Comparison of ENCODE assay signal across 18 cellular contexts in genomic region chr7:15005672-15006071, GRCh38.
DNase-seq lines count a peak whose midpoint lies in the region; ATAC-seq, FAIRE-seq and TF ChIP-seq lines count a peak whose summit lies in the region.
"Had no signal": no experiment of that assay in that cellular context is flagged by ENCODE, and none has a peak within 500 bp of the region (broad histone marks: within the 10 kb centered on the region; RNA-seq: fewer than 3 reads in every experiment).

No MANE protein-coding gene starts in this region.

- H2AK5ac ChIP-seq in IMR-90 (ENCODE audit: low read depth, low read length), result no peak overlapping the region

- no peak overlapping the region for H2BK15ac ChIP-seq in IMR-90 (ENCODE audit: low read depth, low read length)

- H3K27ac ChIP-seq in A549 (no peak overlapping the region), IMR-90 (ENCODE audit: insufficient read depth, low read length) (no peak overlapping the region)
- H3K27ac ChIP-seq: BLaER1 treated with 17β-estradiol and CSF1 and Interleukin-3, amounts not matched to agents 10 nM and 100 nM had no signal

- H4K20me1 ChIP-seq in IMR-90 (ENCODE audit: insufficient read depth, low read length), result no peaks in the 10 kb centered on the region
- H4K20me1 ChIP-seq: BLaER1 treated with 17β-estradiol and CSF1 and Interleukin-3, amounts not matched to agents 10 nM and 100 nM had no signal

- H4K5ac ChIP-seq in IMR-90 (ENCODE audit: low read depth, low read length), result no peak overlapping the region

- DNase-seq in A549 (ENCODE audit: low read depth in 1 of 2, low spot score in 1 of 2) (no peak), IMR-90 (no peak), NCI-H82 treated with DMSO at 0.1 percent for 48 hours (lab: John Stamatoyannopoulos, UW; ENCODE audit: unreplicated experiment) (peak; percentile 27), C1 segment of cervical spinal cord (lab: John Stamatoyannopoulos, UW) (no peak), NCI-H2081 (lab: John Stamatoyannopoulos, UW) (no peak), DMS153 (lab: John Stamatoyannopoulos, UW) (no peak)
- DNase-seq: 8988T; AML-193; CD4-positive, alpha-beta memory T cell; CD4-positive, CD25-positive, alpha-beta regulatory T cell; CD8-positive, alpha-beta memory T cell; COR-L47; DMS 273 treated with DMSO at 0.1 percent for 48 hours; DMS79 treated with DMSO at 0.1 percent for 48 hours; GF-D8 had no signal

- H3K4me3 ChIP-seq in A549, result no peak overlapping the region
- no peak overlapping the region for H3K4me3 ChIP-seq in IMR-90 (ENCODE audit: insufficient read depth, low read depth, low read length)
- H3K4me3 ChIP-seq: BLaER1 treated with 17β-estradiol and CSF1 and Interleukin-3, amounts not matched to agents 10 nM and 100 nM had no signal

- TF ChIP-seq CTCF in A549 (IDR thresholded peaks at IDR 0.05) (no peak), IMR-90 (conservative IDR thresholded peaks at IDR 0.05; ENCODE audit: low read depth, low read length) (no peak)

- H3K4me2 ChIP-seq in A549 (no peak overlapping the region), IMR-90 (ENCODE audit: low read depth, low read length) (no peak overlapping the region)
- H3K4me2 ChIP-seq: BLaER1 treated with 17β-estradiol and CSF1 and Interleukin-3, amounts not matched to agents 10 nM and 100 nM had no signal

- H3K23ac ChIP-seq in IMR-90 (ENCODE audit: low read depth, low read length), result no peak overlapping the region

- no TSS peak for BruUV-seq in IMR-90 (replicated peaks; lab: Mats Ljungman, UMichigan)

- dilution Hi-C loops in IMR-90 (cut with HindIII; ENCODE audit: low sequenced_read_pairs, unreplicated experiment), result no loop called here

- H3K79me1 ChIP-seq in IMR-90 (ENCODE audit: low read depth in 1 of 2, low read length in 2 of 2), result no peaks in the 10 kb centered on the region

- no peak overlapping the region for H3K56ac ChIP-seq in IMR-90 (ENCODE audit: extremely low read depth, insufficient read depth, low read length)

- ATAC-seq in A549 (no peak), IMR-90 (ENCODE audit: low read depth) (no peak)

- TF ChIP-seq RAD21 in A549 (conservative IDR thresholded peaks at IDR 0.05 in 1 of 2, IDR thresholded peaks at IDR 0.05 in 1 of 2), result no peak
- TF ChIP-seq RAD21 in IMR-90 (IDR thresholded peaks at IDR 0.05; ENCODE audit: low read length), result no peak

- H2AK9ac ChIP-seq in IMR-90 (replicated peaks; ENCODE audit: low read depth, low read length, poor library complexity), result no peak overlapping the region

- no peak overlapping the region for H3K9ac ChIP-seq in IMR-90 (ENCODE audit: low read depth, low read length)
- H3K9ac ChIP-seq: BLaER1 treated with 17β-estradiol and CSF1 and Interleukin-3, amounts not matched to agents 10 nM and 100 nM had no signal

- H2BK20ac ChIP-seq in IMR-90 (ENCODE audit: low read depth, low read length), result no peak overlapping the region

- no peak overlapping the region for H4K91ac ChIP-seq in IMR-90 (ENCODE audit: insufficient read depth, low read depth, low read length)

- H4K8ac ChIP-seq in IMR-90 (ENCODE audit: low read depth in 2 of 2, low read length in 2 of 2), result no peak overlapping the region

- no peak for TF ChIP-seq POLR2A in A549 (IDR thresholded peaks at IDR 0.05; ENCODE audit: low read length)
- TF ChIP-seq POLR2A in IMR-90 (IDR thresholded peaks at IDR 0.05; ENCODE audit: low read depth, low read length), result no peak

- TF ChIP-seq EP300 in A549 (IDR thresholded peaks at IDR 0.05), result no peak

- H3K36me3 ChIP-seq in IMR-90 (ENCODE audit: control insufficient read depth, insufficient read depth, low read length), result no peaks in the 10 kb centered on the region
- H3K36me3 ChIP-seq: BLaER1 treated with 17β-estradiol and CSF1 and Interleukin-3, amounts not matched to agents 10 nM and 100 nM had no signal

- H3K4me1 ChIP-seq in A549 (no peaks in the 10 kb centered on the region), IMR-90 (ENCODE audit: control insufficient read depth, insufficient read depth, low read length) (no peaks in the 10 kb centered on the region)
- H3K4me1 ChIP-seq: BLaER1 treated with 17β-estradiol and CSF1 and Interleukin-3, amounts not matched to agents 10 nM and 100 nM had no signal

- intact Hi-C loops in IMR-90 (cut with micrococcal nuclease), result no loop called here

- H3K4ac ChIP-seq in IMR-90 (ENCODE audit: low read depth, low read length), result no peak overlapping the region

- CTCF ChIA-PET in A549 (lab: Yijun Ruan, JAX) (interaction anchor here (1.0 to 2.5 kb wide), 2 partner anchors 10 to 51 kb away, joined by 3 to 8 read pairs; no protein-coding TSS in a partner anchor), IMR-90 (lab: Yijun Ruan, JAX) (interaction anchor here (1.6 kb wide), 1 partner anchor 10 kb away, joined by 7 read pairs; no protein-coding TSS in a partner anchor)

- in situ Hi-C loops in IMR-90 (cut with MboI; ENCODE audit: low sequenced_read_pairs), result no loop called here

- no peaks in the 10 kb centered on the region for H3K27me3 ChIP-seq in IMR-90 (ENCODE audit: control insufficient read depth, insufficient read depth, low read length)
- H3K27me3 ChIP-seq: BLaER1 treated with 17β-estradiol and CSF1 and Interleukin-3, amounts not matched to agents 10 nM and 100 nM had no signal

- no peak for FAIRE-seq in A549 (lab: Jason Lieb, UNC)
- FAIRE-seq: GM12891, GM19239 had no signal

- POLR2A ChIA-PET in A549 (lab: Yijun Ruan, JAX), result no interaction called here
- POLR2A ChIA-PET in IMR-90 (lab: Charles Lee; ENCODE audit: unreplicated experiment), result interaction anchor here (0.5 kb wide), 1 partner anchor 9 kb away, joined by 4 read pairs; no protein-coding TSS in a partner anchor

- H3K9me1 ChIP-seq in IMR-90 (ENCODE audit: insufficient read depth, low read length), result no peaks in the 10 kb centered on the region

- H3K18ac ChIP-seq in IMR-90 (ENCODE audit: low read depth, low read length), result no peak overlapping the region

- WGBS in A549 (ENCODE audit: missing lambda C conversion rate), result 38% methylated on average over 5 of the region's 5 CpGs
- WGBS in IMR-90 (ENCODE audit: extremely low coverage in 2 of 2, insufficient read length in 1 of 2), 2 experiments, result no CpG with 5 or more reads among the region's 5 CpGs

- no peak overlapping the region for H2AFZ ChIP-seq in IMR-90 (replicated peaks; ENCODE audit: low read length, poor library complexity)

- no peak overlapping the region for H2BK5ac ChIP-seq in IMR-90 (ENCODE audit: low read depth, low read length, poor library complexity, severe bottlenecking)

- H2BK120ac ChIP-seq in IMR-90 (ENCODE audit: low read depth, low read length), result no peak overlapping the region

- H3K9me3 ChIP-seq in A549, result no peaks in the 10 kb centered on the region
- no peaks in the 10 kb centered on the region; the same call in 1 of the 2 replicates for H3K9me3 ChIP-seq in IMR-90 (ENCODE audit: control insufficient read depth, insufficient read depth, low read length)
- H3K9me3 ChIP-seq: BLaER1 treated with 17β-estradiol and CSF1 and Interleukin-3, amounts not matched to agents 10 nM and 100 nM had no signal

- H3K14ac ChIP-seq in IMR-90 (replicated peaks; ENCODE audit: low read depth, low read length), result no peak overlapping the region

TF ChIP-seq in A549, 52 proteins besides CTCF, POLR2A, EP300 and RAD21:
- peak; percentile 53 for TF ChIP-seq MAFK (IDR thresholded peaks at IDR 0.05; ENCODE audit: partially characterized antibody)
- TF ChIP-seq HOXB5 (CRISPR knock-in tag; IDR thresholded peaks at IDR 0.05), result no peak
- no peak for TF ChIP-seq MYC (IDR thresholded peaks at IDR 0.05; ENCODE audit: borderline replicate concordance, low read length)

TF ChIP-seq in IMR-90, 13 proteins besides CTCF, POLR2A, EP300 and RAD21:
- TF ChIP-seq MXI1 (IDR thresholded peaks at IDR 0.05; ENCODE audit: borderline replicate concordance, low read depth, low read length), result no peak
- TF ChIP-seq SMC3 (IDR thresholded peaks at IDR 0.05; ENCODE audit: low read depth, low read length), result no peak
- TF ChIP-seq FOS (IDR thresholded peaks at IDR 0.05; ENCODE audit: low read depth, low read length), result no peak
- TF ChIP-seq, protein P1, sequence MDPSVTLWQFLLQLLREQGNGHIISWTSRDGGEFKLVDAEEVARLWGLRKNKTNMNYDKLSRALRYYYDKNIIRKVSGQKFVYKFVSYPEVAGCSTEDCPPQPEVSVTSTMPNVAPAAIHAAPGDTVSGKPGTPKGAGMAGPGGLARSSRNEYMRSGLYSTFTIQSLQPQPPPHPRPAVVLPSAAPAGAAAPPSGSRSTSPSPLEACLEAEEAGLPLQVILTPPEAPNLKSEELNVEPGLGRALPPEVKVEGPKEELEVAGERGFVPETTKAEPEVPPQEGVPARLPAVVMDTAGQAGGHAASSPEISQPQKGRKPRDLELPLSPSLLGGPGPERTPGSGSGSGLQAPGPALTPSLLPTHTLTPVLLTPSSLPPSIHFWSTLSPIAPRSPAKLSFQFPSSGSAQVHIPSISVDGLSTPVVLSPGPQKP (IDR thresholded peaks at IDR 0.05; ENCODE audit: borderline replicate concordance, low read depth, low read length), result no peak
- TF ChIP-seq BHLHE40 (IDR thresholded peaks at IDR 0.05; ENCODE audit: low read depth, low read length), result no peak
- TF ChIP-seq, protein P2, sequence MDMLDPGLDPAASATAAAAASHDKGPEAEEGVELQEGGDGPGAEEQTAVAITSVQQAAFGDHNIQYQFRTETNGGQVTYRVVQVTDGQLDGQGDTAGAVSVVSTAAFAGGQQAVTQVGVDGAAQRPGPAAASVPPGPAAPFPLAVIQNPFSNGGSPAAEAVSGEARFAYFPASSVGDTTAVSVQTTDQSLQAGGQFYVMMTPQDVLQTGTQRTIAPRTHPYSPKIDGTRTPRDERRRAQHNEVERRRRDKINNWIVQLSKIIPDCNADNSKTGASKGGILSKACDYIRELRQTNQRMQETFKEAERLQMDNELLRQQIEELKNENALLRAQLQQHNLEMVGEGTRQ (IDR thresholded peaks at IDR 0.05; ENCODE audit: low read depth, low read length), result no peak
- TF ChIP-seq CEBPB (IDR thresholded peaks at IDR 0.05; ENCODE audit: low read depth, low read length), result no peak
- TF ChIP-seq MAFK (IDR thresholded peaks at IDR 0.05; ENCODE audit: low read depth, low read length), result peak; percentile 47; the same call in 1 of the 2 replicates
